ENCODE assay signal across 14 cellular contexts in genomic region chr6:2237001-2237400, GRCh38. TPM values are rescaled to one million over a fixed set of nuclear protein-coding genes. Genes with fewer than 3 reads are reported as not detected.
DNase-seq lines count a peak whose midpoint lies in the region; ATAC-seq and TF ChIP-seq lines count a peak whose summit lies in the region.
"Had no signal": no experiment of that assay in that cellular context is flagged by ENCODE, and none has a peak within 500 bp of the region (broad histone marks: within the 10 kb centered on the region; RNA-seq: fewer than 3 reads in every experiment).

No MANE protein-coding gene starts in this region.

- H3K27ac ChIP-seq in gastrocnemius medialis = no peak overlapping the region
- H3K27ac ChIP-seq: dorsolateral prefrontal cortex had no signal

- no peak for TF ChIP-seq CTCF in fibroblast of villous mesenchyme (IDR thresholded peaks at IDR 0.05; ENCODE audit: insufficient read depth, low read depth, low read length)
- no peak for TF ChIP-seq CTCF in gastrocnemius medialis (IDR thresholded peaks at IDR 0.05 in 4 of 5, conservative IDR thresholded peaks at IDR 0.05 in 1 of 5)

- no peak for DNase-seq in stimulated activated naive CD8-positive, alpha-beta T cell treated with anti-CD3 and anti-CD28 coated beads, Interleukin-15, amount 100 ng/mL, for 72 hours
- no peak for DNase-seq in stimulated activated naive CD8-positive, alpha-beta T cell treated with anti-CD3 and anti-CD28 coated beads, Interleukin-15, Interleukin-2, amounts not matched to agents 100 U/mL and 50 U/mL, for 24 hours
- peak; percentile 86 for DNase-seq in adipocyte (ENCODE audit: low read depth)
- DNase-seq in fibroblast of villous mesenchyme (ENCODE audit: low read depth) = peak; percentile 63
- no peak for DNase-seq in DMS53 treated with DMSO at 0.1 percent for 48 hours (lab: John Stamatoyannopoulos, UW; ENCODE audit: unreplicated experiment)
- no peak for DNase-seq in gastrocnemius medialis
- no peak for DNase-seq in activated effector memory CD4-positive, alpha-beta T cell treated with anti-CD3 and anti-CD28 coated beads, Interleukin-2, amount 50 U/mL, for 16 hours
- DNase-seq: dorsolateral prefrontal cortex, H9, Kasumi-1, SHP77 had no signal

- H3K27ac Mint-ChIP-seq in stimulated activated naive CD8-positive, alpha-beta T cell treated with anti-CD3 and anti-CD28 coated beads, Interleukin-15, amount 100 ng/mL, for 72 hours = no peak overlapping the region
- H3K27ac Mint-ChIP-seq: B cell had no signal

- no peaks in the 10 kb centered on the region for H3K27me3 ChIP-seq in adipocyte (replicated peaks; ENCODE audit: control insufficient read depth, insufficient read depth, low read length)
- no peaks in the 10 kb centered on the region for H3K27me3 ChIP-seq in gastrocnemius medialis
- H3K27me3 ChIP-seq: dorsolateral prefrontal cortex had no signal

- TF ChIP-seq POLR2A in gastrocnemius medialis (IDR thresholded peaks at IDR 0.05) = no peak

- H3K36me3 ChIP-seq in adipocyte (ENCODE audit: control insufficient read depth, insufficient read depth, low read length, severe bottlenecking) (no peaks in the 10 kb centered on the region), gastrocnemius medialis (no peaks in the 10 kb centered on the region)

- in situ Hi-C loops in gastrocnemius medialis (cut with MboI; ENCODE audit: low sequenced_read_pairs in 4 of 4) = no loop called here

- no peaks in the 10 kb centered on the region for H3K9me3 ChIP-seq in adipocyte (ENCODE audit: control insufficient read depth, low read length)
- no peaks in the 10 kb centered on the region for H3K9me3 ChIP-seq in gastrocnemius medialis

- H3K27me3 Mint-ChIP-seq in stimulated activated naive CD8-positive, alpha-beta T cell treated with anti-CD3 and anti-CD28 coated beads, Interleukin-15, amount 100 ng/mL, for 72 hours = no peaks in the 10 kb centered on the region
- H3K27me3 Mint-ChIP-seq: B cell had no signal

- peak; percentile 49 for ATAC-seq in stimulated activated naive CD8-positive, alpha-beta T cell treated with anti-CD3 and anti-CD28 coated beads, Interleukin-15, amount 100 ng/mL, for 72 hours
- ATAC-seq in stimulated activated naive CD8-positive, alpha-beta T cell treated with anti-CD3 and anti-CD28 coated beads, Interleukin-15, Interleukin-2, amounts not matched to agents 100 U/mL and 50 U/mL, for 24 hours = no peak
- ATAC-seq in gastrocnemius medialis = no peak
- no peak for ATAC-seq in HG02973 (IDR thresholded peaks at IDR 0.05; ENCODE audit: unreplicated experiment)
- ATAC-seq: activated CD4-positive, CD25-positive, alpha-beta regulatory T cell treated with anti-CD3 and anti-CD28 coated beads, Interleukin-2, amount 50 U/mL, for 24 hours had no signal

- H3K4me1 ChIP-seq in adipocyte (ENCODE audit: control insufficient read depth, insufficient read depth, low read length) (peaks cover 8% of the 10 kb centered on the region), gastrocnemius medialis (no peaks in the 10 kb centered on the region)

- peaks cover 37% of the 10 kb centered on the region for H3K4me1 Mint-ChIP-seq in stimulated activated naive CD8-positive, alpha-beta T cell treated with anti-CD3 and anti-CD28 coated beads, Interleukin-15, amount 100 ng/mL, for 72 hours

- H3K4me3 ChIP-seq in adipocyte (ENCODE audit: low read length) (no peak overlapping the region), fibroblast of villous mesenchyme (ENCODE audit: low read depth, low read length) (no peak overlapping the region), gastrocnemius medialis (no peak overlapping the region)
- H3K4me3 ChIP-seq: dorsolateral prefrontal cortex had no signal

- H3K4me3 Mint-ChIP-seq in stimulated activated naive CD8-positive, alpha-beta T cell treated with anti-CD3 and anti-CD28 coated beads, Interleukin-15, amount 100 ng/mL, for 72 hours = no peak overlapping the region
- H3K4me3 Mint-ChIP-seq: B cell, H9 had no signal

- intact Hi-C loops in gastrocnemius medialis (cut with DNase I; ENCODE audit: low total_unique reads) = no loop called here

- no peak overlapping the region for H3K9ac ChIP-seq in adipocyte (ENCODE audit: low read length)

- no peaks in the 10 kb centered on the region for H3K9me3 Mint-ChIP-seq in stimulated activated naive CD8-positive, alpha-beta T cell treated with anti-CD3 and anti-CD28 coated beads, Interleukin-15, amount 100 ng/mL, for 72 hours
- H3K9me3 Mint-ChIP-seq: H9 had no signal

RNA-seq across cellular contexts. Expression of gene GMDS, which starts 8.4 kb away (rescaled TPM):
- total RNA-seq in fibroblast of villous mesenchyme = 3.9 and 6.5 TPM in 2 replicates
- total RNA-seq in gastrocnemius medialis = 1 to 10 TPM; 3.4 to 7.2 (median 4.6) TPM

Comparison
In these comparisons a context has a peak if more than half of its experiments do, and no peak if none do; other contexts are left out.
1. DNase-seq: peak in adipocyte (single experiment) and fibroblast of villous mesenchyme (single experiment); none in stimulated activated naive CD8-positive, alpha-beta T cell treated with anti-CD3 and anti-CD28 coated beads, Interleukin-15, amount 100 ng/mL, for 72 hours (0 of 2), stimulated activated naive CD8-positive, alpha-beta T cell treated with anti-CD3 and anti-CD28 coated beads, Interleukin-15, Interleukin-2, amounts not matched to agents 100 U/mL and 50 U/mL, for 24 hours (single experiment), DMS53 treated with DMSO at 0.1 percent for 48 hours (single experiment), gastrocnemius medialis (0 of 2) and activated effector memory CD4-positive, alpha-beta T cell treated with anti-CD3 and anti-CD28 coated beads, Interleukin-2, amount 50 U/mL, for 16 hours (single experiment).